8 cellular contexts compared by ENCODE assay signal in the genomic region with DNA sequence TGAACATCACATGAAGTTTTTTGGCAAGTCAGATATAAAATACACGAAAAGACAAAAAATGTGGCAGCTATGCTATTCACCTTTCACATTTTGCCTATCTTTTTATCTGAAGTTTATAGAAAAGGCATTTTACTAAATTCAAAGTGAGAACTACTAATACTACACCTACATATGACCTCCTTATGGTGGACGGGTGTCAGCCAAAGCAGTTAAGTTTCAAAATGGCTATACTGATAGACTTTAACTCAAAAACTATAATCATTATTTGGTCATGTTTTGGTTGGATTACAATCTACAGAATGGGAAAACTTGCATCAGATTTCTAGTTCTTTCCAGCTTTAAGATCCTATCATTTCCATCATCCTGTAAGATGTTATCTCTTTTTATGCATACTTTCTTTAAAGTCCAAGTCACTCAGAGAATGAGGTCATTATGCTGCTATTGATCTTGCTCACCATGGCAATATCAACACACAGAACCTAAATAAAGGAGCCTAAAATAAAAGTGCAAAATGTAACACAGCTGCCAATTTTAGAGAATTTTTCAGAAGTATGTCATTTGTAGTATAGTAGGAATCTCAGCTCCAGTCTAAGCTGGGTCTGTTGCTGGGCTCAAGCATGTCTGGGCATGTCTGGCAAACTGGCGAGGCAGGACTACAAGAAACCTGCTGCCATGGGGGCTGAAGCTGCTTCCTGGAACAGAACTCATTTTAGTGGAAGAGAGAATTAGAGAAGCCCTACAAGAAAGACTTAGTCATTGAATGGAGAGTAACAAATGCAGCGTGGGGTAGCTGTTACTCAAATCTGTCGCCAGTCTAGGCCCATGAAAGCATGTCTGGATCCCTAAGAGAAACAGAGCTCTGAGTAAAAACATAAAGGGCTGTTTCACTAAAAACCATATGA. TPM values are rescaled to one million over a fixed set of nuclear protein-coding genes. Genes with fewer than 3 reads are reported as not detected.
DNase-seq lines count a peak whose midpoint lies in the region; ATAC-seq and TF ChIP-seq lines count a peak whose summit lies in the region.

No MANE protein-coding gene starts in this region.

- TF ChIP-seq CTCF in AG04450 (IDR thresholded peaks at IDR 0.05; ENCODE audit: low read depth, low read length) (no peak), type B pancreatic cell (conservative IDR thresholded peaks at IDR 0.05) (no peak)

- H3K4me3 ChIP-seq in AG04450 (ENCODE audit: low read depth, low read length) (no peak overlapping the region), right cardiac atrium (ENCODE audit: low read length) (no peak overlapping the region)

- peak overlapping the region; percentile 35 for H3K4me3 Mint-ChIP-seq in activated CD4-positive, alpha-beta memory T cell treated with anti-CD3 and anti-CD28 coated beads, Interleukin-2, amount 10 ng/mL, durations not matched to agents 7 days and 5 days
- H3K4me3 Mint-ChIP-seq in type B pancreatic cell: peak overlapping the region; percentile 64

- peaks cover 18% of the 10 kb centered on the region for H3K36me3 Mint-ChIP-seq in activated CD4-positive, alpha-beta memory T cell treated with anti-CD3 and anti-CD28 coated beads, Interleukin-2, amount 10 ng/mL, durations not matched to agents 7 days and 5 days (ENCODE audit: low read depth)
- H3K36me3 Mint-ChIP-seq in type B pancreatic cell: peaks cover 4% of the 10 kb centered on the region

- POLR2A ChIA-PET in AG04450 (lab: Yijun Ruan, JAX): interaction anchor here (0.5 kb wide), 1 partner anchor 209 kb away, joined by 9 read pairs; no protein-coding TSS in a partner anchor
- POLR2A ChIA-PET in activated CD4-positive, alpha-beta memory T cell treated with anti-CD3 and anti-CD28 coated beads, Interleukin-2, amount 10 ng/mL, durations not matched to agents 7 days and 5 days (lab: Charles Lee): interaction anchor here (0.8 to 2.8 kb wide), 5 partner anchors 8 to 55 kb away, joined by 3 to 17 read pairs (median 3); partner anchors contain the start of gene AEBP2

- WGBS in right cardiac atrium: 67% methylated on average over 5 of the region's 5 CpGs

- ATAC-seq in GM18517 (IDR thresholded peaks at IDR 0.05; ENCODE audit: unreplicated experiment) (peak; percentile 63), HG03439 (IDR thresholded peaks at IDR 0.05; ENCODE audit: unreplicated experiment) (peak; percentile 75), right cardiac atrium (no peak)

- peaks cover 64% of the 10 kb centered on the region for H3K4me1 Mint-ChIP-seq in activated CD4-positive, alpha-beta memory T cell treated with anti-CD3 and anti-CD28 coated beads, Interleukin-2, amount 10 ng/mL, durations not matched to agents 7 days and 5 days
- peaks cover 4% of the 10 kb centered on the region for H3K4me1 Mint-ChIP-seq in type B pancreatic cell (ENCODE audit: unreplicated experiment)

- peaks cover 10% of the 10 kb centered on the region for H3K9me3 Mint-ChIP-seq in activated CD4-positive, alpha-beta memory T cell treated with anti-CD3 and anti-CD28 coated beads, Interleukin-2, amount 10 ng/mL, durations not matched to agents 7 days and 5 days
- H3K9me3 Mint-ChIP-seq in type B pancreatic cell: peaks cover 8% of the 10 kb centered on the region

- H3K27ac ChIP-seq in AG04450 (ENCODE audit: low read depth, low read length) (peak overlapping the region; percentile 87), right cardiac atrium (ENCODE audit: low read length) (no peak overlapping the region)

- H3K9me3 ChIP-seq in AG04450 (ENCODE audit: control insufficient read depth, insufficient read depth, low read length) (0 out of 2 replicates have a peak, but pooled peaks cover 4% of the 10 kb centered on the region), right cardiac atrium (ENCODE audit: control insufficient read depth, low read length) (no peaks in the 10 kb centered on the region)

- intact Hi-C loops in right cardiac atrium (cut with DNase I): no loop called here

- H3K27me3 Mint-ChIP-seq in activated CD4-positive, alpha-beta memory T cell treated with anti-CD3 and anti-CD28 coated beads, Interleukin-2, amount 10 ng/mL, durations not matched to agents 7 days and 5 days: no peaks in the 10 kb centered on the region
- H3K27me3 Mint-ChIP-seq in type B pancreatic cell: no peaks in the 10 kb centered on the region

- CTCF ChIA-PET in AG04450 (lab: Charles Lee): no interaction called here
- CTCF ChIA-PET in activated CD4-positive, alpha-beta memory T cell treated with anti-CD3 and anti-CD28 coated beads, Interleukin-2, amount 10 ng/mL, durations not matched to agents 7 days and 5 days (lab: Charles Lee): interaction anchor here (0.9 kb wide), 1 partner anchor 8 kb away, joined by 3 read pairs; the partner anchor contains the start of gene AEBP2

- H3K4me1 ChIP-seq in right cardiac atrium (ENCODE audit: control insufficient read depth, insufficient read depth, low read length): no peaks in the 10 kb centered on the region

- DNase-seq in AG04450 (ENCODE audit: low read depth, low spot score): peak; percentile 61
- peak; percentile 53 for DNase-seq in activated CD4-positive, alpha-beta memory T cell treated with anti-CD3 and anti-CD28 coated beads, Interleukin-2, amount 10 ng/mL, durations not matched to agents 7 days and 5 days
- peak; percentile 37 for DNase-seq in glomerular endothelial cell (ENCODE audit: extremely low read depth, low read depth, low spot score)
- DNase-seq in type B pancreatic cell (ENCODE audit: extremely low spot score, unreplicated experiment): peak; percentile 22
- no peak for DNase-seq in right cardiac atrium
- DNase-seq in DMS114 treated with DMSO at 0.1 percent for 48 hours (lab: John Stamatoyannopoulos, UW; ENCODE audit: unreplicated experiment): no peak

- peak overlapping the region; percentile 97 for H3K27ac Mint-ChIP-seq in activated CD4-positive, alpha-beta memory T cell treated with anti-CD3 and anti-CD28 coated beads, Interleukin-2, amount 10 ng/mL, durations not matched to agents 7 days and 5 days
- H3K27ac Mint-ChIP-seq in type B pancreatic cell: peak overlapping the region; percentile 99

- no peaks in the 10 kb centered on the region for H3K27me3 ChIP-seq in AG04450 (ENCODE audit: control insufficient read depth, insufficient read depth, low read length)
- H3K27me3 ChIP-seq in right cardiac atrium (ENCODE audit: control insufficient read depth, insufficient read depth): no peaks in the 10 kb centered on the region

RNA-seq across cellular contexts. Expression of gene AEBP2, which starts 7.6 kb away (rescaled TPM):
- 18.8 and 19.1 TPM in 2 replicates for polyA plus RNA-seq in AG04450 (2011; rRNA removed)
- 14.2 and 20.0 TPM in 2 replicates for polyA minus RNA-seq in AG04450 (2011; rRNA and poly(A)+ RNA removed)
- 10 to 100 TPM; 48.8 to 50.6 TPM for total RNA-seq in activated CD4-positive, alpha-beta memory T cell treated with anti-CD3 and anti-CD28 coated beads, Interleukin-2, amount 10 ng/mL, durations not matched to agents 7 days and 5 days
- 16.7 and 24.7 TPM in 2 replicates for total RNA-seq in glomerular endothelial cell
- total RNA-seq in type B pancreatic cell (ENCODE audit: low replicate concordance): 45.8 and 83.5 TPM in 2 replicates
- 10 to 100 TPM; 30.7 to 35.3 (median 34.4) TPM for total RNA-seq in right cardiac atrium
- 11.9 TPM for polyA plus RNA-seq in right cardiac atrium

Comparison
In these comparisons a context has a peak if more than half of its experiments do, and no peak if none do; other contexts are left out.
1. DNase-seq: peak in AG04450 (single experiment), activated CD4-positive, alpha-beta memory T cell treated with anti-CD3 and anti-CD28 coated beads, Interleukin-2, amount 10 ng/mL, durations not matched to agents 7 days and 5 days (single experiment), glomerular endothelial cell (single experiment) and type B pancreatic cell (single experiment); none in right cardiac atrium (0 of 3) and DMS114 treated with DMSO at 0.1 percent for 48 hours (single experiment).
2. ATAC-seq: peak in GM18517 (single experiment) and HG03439 (single experiment); none in right cardiac atrium (0 of 2).